In the genomic region with DNA sequence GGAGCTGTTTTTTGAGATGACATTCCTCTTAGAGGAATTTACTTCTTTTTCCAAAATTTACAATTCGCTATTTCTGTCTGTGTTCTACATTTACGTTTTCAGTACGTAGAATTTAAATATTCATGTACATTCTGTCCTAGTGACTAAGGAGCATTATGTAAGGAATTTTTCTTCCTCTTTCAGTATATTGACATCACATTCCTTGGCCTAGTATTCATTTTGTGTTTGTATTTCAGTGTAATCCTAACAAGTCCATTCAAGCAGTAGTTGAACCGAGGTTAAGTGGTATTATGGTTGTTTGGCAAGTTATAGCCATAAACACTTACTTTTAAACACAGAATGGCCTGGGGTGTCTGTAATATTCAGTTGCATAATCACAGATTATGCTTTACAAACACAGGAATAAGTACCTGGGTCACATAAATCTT, we compare ENCODE assay signal across 9 cellular contexts. TPM values are rescaled to one million over a fixed set of nuclear protein-coding genes. Genes with fewer than 3 reads are reported as not detected.
A peak's percentile ranks its signal among the peaks of the same experiment; 100 is the strongest.
DNase-seq lines count a peak whose midpoint lies in the region; ATAC-seq and TF ChIP-seq lines count a peak whose summit lies in the region.
"Had no signal": no experiment of that assay in that cellular context is flagged by ENCODE, and none has a peak within 500 bp of the region (broad histone marks: within the 10 kb centered on the region; RNA-seq: fewer than 3 reads in every experiment).

No MANE protein-coding gene starts in this region.

- intact Hi-C loops in esophagus muscularis mucosa (cut with DNase I), result no loop called here

- no peak for TF ChIP-seq CTCF in GM20000 (IDR thresholded peaks at IDR 0.05; ENCODE audit: extremely low read depth, missing control alignments)
- TF ChIP-seq CTCF in esophagus muscularis mucosa (IDR thresholded peaks at IDR 0.05), result no peak

- H3K4me1 ChIP-seq in esophagus muscularis mucosa (peaks cover 0 to 21% (median 16%) of the 10 kb centered on the region in 4 donors), skeletal muscle satellite cell (ENCODE audit: control insufficient read depth, insufficient read depth, low read length) (peaks cover 31% of the 10 kb centered on the region)

- H3K4me2 ChIP-seq in skeletal muscle satellite cell (ENCODE audit: low read length), result peak overlapping the region; percentile 72

- H3K4me3 ChIP-seq in esophagus muscularis mucosa (no peak overlapping the region), skeletal muscle satellite cell (ENCODE audit: low read length) (peak overlapping the region; percentile 34)

- no peak for TF ChIP-seq EP300 in esophagus muscularis mucosa (IDR thresholded peaks at IDR 0.05)

- ATAC-seq in GM19455 (IDR thresholded peaks at IDR 0.05; ENCODE audit: unreplicated experiment) (no peak), HG03095 (IDR thresholded peaks at IDR 0.05; ENCODE audit: unreplicated experiment) (no peak), HG02973 (IDR thresholded peaks at IDR 0.05; ENCODE audit: unreplicated experiment) (no peak)

- TF ChIP-seq POLR2A in esophagus muscularis mucosa (IDR thresholded peaks at IDR 0.05; ENCODE audit: low read depth), result no peak

- DNase-seq in GM20000 (ENCODE audit: low spot score) (peak; percentile 11), RKO (ENCODE audit: low spot score) (peak; percentile 56), esophagus muscularis mucosa (ENCODE audit: extremely low spot score) (no peak)
- no peak for DNase-seq in stimulated activated CD4-positive, alpha-beta T cell treated with anti-CD3 and anti-CD28 coated beads, Interleukin-2, amount 100 ng/mL, for 48 hours
- DNase-seq: NCI-H1694 treated with DMSO at 0.1 percent for 48 hours had no signal

- H3K9me3 ChIP-seq in esophagus muscularis mucosa (no peaks in the 10 kb centered on the region), skeletal muscle satellite cell (replicated peaks; ENCODE audit: low read length) (no peaks in the 10 kb centered on the region)

- no peaks in the 10 kb centered on the region for H3K27me3 ChIP-seq in esophagus muscularis mucosa
- H3K27me3 ChIP-seq in skeletal muscle satellite cell (ENCODE audit: control insufficient read depth, insufficient read depth, low read length), result no peaks in the 10 kb centered on the region

- H3K27ac ChIP-seq in esophagus muscularis mucosa (replicated peaks in 1 of 4), result peak overlapping the region; percentile 32 to 57 (median 47)

- H3K36me3 ChIP-seq in esophagus muscularis mucosa, result no peaks in the 10 kb centered on the region
- H3K36me3 ChIP-seq in skeletal muscle satellite cell (ENCODE audit: insufficient read depth, low read length), result no peaks in the 10 kb centered on the region

- H3K9ac ChIP-seq in skeletal muscle satellite cell (ENCODE audit: low read depth, low read length), result peak overlapping the region; percentile 78

- 47% methylated on average over 4 of the region's 4 CpGs for WGBS in esophagus muscularis mucosa

RNA-seq across cellular contexts. Expression of gene SIPA1L1, which starts 52.1 kb away (rescaled TPM):
- total RNA-seq in esophagus muscularis mucosa, result 10 to 100 TPM; 35.3 to 45.3 (median 40.4) TPM
- total RNA-seq in skeletal muscle satellite cell (2012; rRNA removed), result 11.6 and 23.8 TPM in 2 replicates

Comparison
In these comparisons a context has a peak if more than half of its experiments do, and no peak if none do; other contexts are left out.
1. DNase-seq: peak in GM20000 (single experiment) and RKO (single experiment); none in esophagus muscularis mucosa (single experiment) and stimulated activated CD4-positive, alpha-beta T cell treated with anti-CD3 and anti-CD28 coated beads, Interleukin-2, amount 100 ng/mL, for 48 hours (0 of 2).